Comparison of ENCODE assay signal across 1 cellular context in the genomic region with DNA sequence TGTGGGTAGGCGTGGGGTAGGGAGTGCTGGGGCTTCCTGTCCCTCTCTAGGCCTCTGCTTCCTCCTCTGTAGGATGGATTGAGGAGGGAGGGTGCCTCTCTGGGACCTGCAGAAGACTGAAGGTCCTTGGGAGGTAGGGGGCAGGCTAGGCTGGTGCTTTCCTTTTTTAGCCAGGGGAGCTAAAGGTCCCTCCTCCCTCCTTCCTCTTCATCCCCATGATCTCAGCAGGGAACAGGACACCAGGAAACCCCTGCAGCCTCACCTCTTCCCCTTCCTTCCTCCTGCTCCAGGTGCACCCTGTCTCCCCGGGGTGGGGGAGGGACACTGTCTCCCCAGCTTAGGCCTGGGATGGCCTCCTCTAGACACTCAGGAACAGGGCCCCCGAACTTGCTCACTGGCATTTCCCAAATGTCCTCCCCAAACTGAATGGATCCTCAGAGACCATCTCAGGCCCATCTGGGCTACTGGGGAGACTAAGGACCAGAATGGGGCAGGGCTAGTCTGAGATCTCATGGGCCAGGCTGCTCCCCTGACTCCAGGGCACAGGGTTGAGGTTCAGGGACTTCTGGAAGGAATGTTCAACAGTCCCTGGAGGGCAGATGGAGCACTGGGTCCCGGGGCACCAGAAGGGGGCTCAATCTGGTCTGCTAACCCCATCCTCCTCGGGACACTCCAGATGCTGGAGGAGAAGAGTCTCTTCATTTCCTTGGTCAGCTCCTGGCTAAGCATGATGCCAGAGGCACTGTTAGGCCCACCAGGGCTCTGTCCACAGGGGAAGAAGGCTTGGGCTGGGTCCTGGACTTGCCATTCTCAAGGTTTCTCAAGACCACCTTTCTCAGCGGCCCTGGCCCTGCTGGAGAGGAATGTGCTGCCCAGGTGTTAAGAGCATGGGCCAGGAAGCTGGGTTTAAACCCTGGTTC.
TF ChIP-seq lines count a peak whose summit lies in the region.

No MANE protein-coding gene starts in this region.

TF ChIP-seq in endothelial cell of umbilical vein, 7 proteins besides CTCF, POLR2A, EP300 and RAD21:
- TF ChIP-seq FOS (IDR thresholded peaks at IDR 0.05; ENCODE audit: borderline replicate concordance, insufficient read depth, low read length) (no peak), JUN (IDR thresholded peaks at IDR 0.05; ENCODE audit: borderline replicate concordance, insufficient read depth, insufficient read length, low read depth) (peak; percentile 47), GATA2 (IDR thresholded peaks at IDR 0.05; ENCODE audit: insufficient read depth, insufficient read length, low read depth, low read length) (no peak), EZH2 (IDR thresholded peaks at IDR 0.05; ENCODE audit: borderline replicate concordance, low read depth, low read length, severe bottlenecking) (no peak), POLR2AphosphoS5 (IDR thresholded peaks at IDR 0.05; ENCODE audit: insufficient read depth, low read depth, low read length) (peak; percentile 93), MYC (IDR thresholded peaks at IDR 0.05; ENCODE audit: low read depth, low read length) (no peak)
- TF ChIP-seq, protein P1, sequence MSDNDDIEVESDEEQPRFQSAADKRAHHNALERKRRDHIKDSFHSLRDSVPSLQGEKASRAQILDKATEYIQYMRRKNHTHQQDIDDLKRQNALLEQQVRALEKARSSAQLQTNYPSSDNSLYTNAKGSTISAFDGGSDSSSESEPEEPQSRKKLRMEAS (IDR thresholded peaks at IDR 0.05; ENCODE audit: insufficient read depth, insufficient read length): no peak
